8 cellular contexts compared by ENCODE assay signal in genomic region chr6:158631678-158632537, GRCh38. TPM values are rescaled to one million over a fixed set of nuclear protein-coding genes. Genes with fewer than 3 reads are reported as not detected.
DNase-seq lines count a peak whose midpoint lies in the region; ATAC-seq and TF ChIP-seq lines count a peak whose summit lies in the region.

No MANE protein-coding gene starts in this region.

- H3K27me3 Mint-ChIP-seq in stimulated activated naive B cell treated with anti-CD40 and anti-IgM and Interleukin-4, amounts not matched to agents 10 μg/mL and 1 μg/mL and 100 μg/mL, for 72 hours = no peaks in the 10 kb centered on the region

- H3K9me3 ChIP-seq in adrenal gland (replicated peaks in 1 of 3) = no peaks in the 10 kb centered on the region

- peaks cover 0 to 2% of the 10 kb centered on the region in 2 donors for H3K4me1 Mint-ChIP-seq in stimulated activated naive B cell treated with anti-CD40 and anti-IgM and Interleukin-4, amounts not matched to agents 10 μg/mL and 1 μg/mL and 100 μg/mL, for 72 hours

- DNase-seq in LHCN-M2 (ENCODE audit: low read depth) (peak; percentile 91), adrenal gland (peak; percentile 53 to 93 (median 86)), iris pigment epithelial cell (ENCODE audit: low read depth) (peak; percentile 95), superior temporal gyrus (ENCODE audit: extremely low spot score) (no peak), NCI-H1436 (lab: John Stamatoyannopoulos, UW) (no peak)
- peak; percentile 22 for DNase-seq in stimulated activated CD8-positive, alpha-beta memory T cell treated with anti-CD3 and anti-CD28 coated beads, Interleukin-4, amount 100 ng/mL, for 48 hours
- no peak for DNase-seq in stimulated activated naive B cell treated with anti-CD40 and anti-IgM and Interleukin-4, amounts not matched to agents 10 μg/mL and 1 μg/mL and 100 μg/mL, for 72 hours

- no peak overlapping the region for H3K4me3 ChIP-seq in adrenal gland

- H3K9me3 Mint-ChIP-seq in stimulated activated naive B cell treated with anti-CD40 and anti-IgM and Interleukin-4, amounts not matched to agents 10 μg/mL and 1 μg/mL and 100 μg/mL, for 72 hours = no peaks in the 10 kb centered on the region

- no peak for TF ChIP-seq CTCF in adrenal gland (IDR thresholded peaks at IDR 0.05)

- no peaks in the 10 kb centered on the region for H3K27me3 ChIP-seq in adrenal gland

- no peak for ATAC-seq in stimulated activated naive B cell treated with anti-CD40 and anti-IgM and Interleukin-4, amounts not matched to agents 10 μg/mL and 1 μg/mL and 100 μg/mL, for 72 hours (replicated peaks)
- no peak for ATAC-seq in HG03097 (IDR thresholded peaks at IDR 0.05; ENCODE audit: low FRiP score, unreplicated experiment)

- H3K27ac ChIP-seq in adrenal gland = peak overlapping the region; percentile 39 to 80 (median 61)

- peak in 1 of 2 donors; percentile 9 for TF ChIP-seq POLR2A in adrenal gland (IDR thresholded peaks at IDR 0.05)

- no peak overlapping the region for H3K4me3 Mint-ChIP-seq in stimulated activated naive B cell treated with anti-CD40 and anti-IgM and Interleukin-4, amounts not matched to agents 10 μg/mL and 1 μg/mL and 100 μg/mL, for 72 hours

- intact Hi-C loops in adrenal gland (cut with DNase I) = no loop called here

- H3K4me1 ChIP-seq in adrenal gland (replicated peaks in 1 of 2) = peaks cover 7 to 29% of the 10 kb centered on the region in 2 donors

- H3K27ac Mint-ChIP-seq in stimulated activated naive B cell treated with anti-CD40 and anti-IgM and Interleukin-4, amounts not matched to agents 10 μg/mL and 1 μg/mL and 100 μg/mL, for 72 hours = no peak overlapping the region

- H3K36me3 Mint-ChIP-seq in stimulated activated naive B cell treated with anti-CD40 and anti-IgM and Interleukin-4, amounts not matched to agents 10 μg/mL and 1 μg/mL and 100 μg/mL, for 72 hours = peaks cover 39 to 51% of the 10 kb centered on the region in 2 donors

- H3K36me3 ChIP-seq in adrenal gland (replicated peaks in 1 of 2) = peaks cover 0 to 36% of the 10 kb centered on the region in 2 donors

- WGBS in adrenal gland, 4 donors = 27 to 39% (median 33%) methylated on average over 19 of the region's 19 CpGs

RNA-seq across cellular contexts. Expression of gene DYNLT1, which starts 12.6 kb away (rescaled TPM):
- total RNA-seq in LHCN-M2 (2014; rRNA removed) (90.4 and 99.8 TPM in 2 replicates), adrenal gland (100 to 1,000 TPM in 6 of 8 donors, 10 to 100 TPM in 2; 81.3 to 159 (median 126) TPM)
- polyA plus RNA-seq in LHCN-M2 (2012) = 332 TPM
- polyA plus RNA-seq in adrenal gland = 100 to 1,000 TPM; 107 to 264 (median 128) TPM

RNA-seq across cellular contexts. Expression of gene SYTL3, which starts 17.9 kb away (rescaled TPM):
- total RNA-seq in LHCN-M2 (2014; rRNA removed) (9.5 and 13.8 TPM in 2 replicates), adrenal gland (1 to 10 TPM; 1.7 to 3.9 (median 2.2) TPM)
- polyA plus RNA-seq in LHCN-M2 (2012) = 4.8 TPM
- 1 to 10 TPM; 1.5 to 2.5 (median 1.7) TPM for polyA plus RNA-seq in adrenal gland

Comparison
In these comparisons a context has a peak if more than half of its experiments do, and no peak if none do; other contexts are left out.
1. DNase-seq: peak in LHCN-M2 (single experiment), adrenal gland (7 of 7), iris pigment epithelial cell (single experiment) and stimulated activated CD8-positive, alpha-beta memory T cell treated with anti-CD3 and anti-CD28 coated beads, Interleukin-4, amount 100 ng/mL, for 48 hours (single experiment); none in superior temporal gyrus (single experiment), stimulated activated naive B cell treated with anti-CD40 and anti-IgM and Interleukin-4, amounts not matched to agents 10 μg/mL and 1 μg/mL and 100 μg/mL, for 72 hours (single experiment) and NCI-H1436 (single experiment).